In the genomic region with DNA sequence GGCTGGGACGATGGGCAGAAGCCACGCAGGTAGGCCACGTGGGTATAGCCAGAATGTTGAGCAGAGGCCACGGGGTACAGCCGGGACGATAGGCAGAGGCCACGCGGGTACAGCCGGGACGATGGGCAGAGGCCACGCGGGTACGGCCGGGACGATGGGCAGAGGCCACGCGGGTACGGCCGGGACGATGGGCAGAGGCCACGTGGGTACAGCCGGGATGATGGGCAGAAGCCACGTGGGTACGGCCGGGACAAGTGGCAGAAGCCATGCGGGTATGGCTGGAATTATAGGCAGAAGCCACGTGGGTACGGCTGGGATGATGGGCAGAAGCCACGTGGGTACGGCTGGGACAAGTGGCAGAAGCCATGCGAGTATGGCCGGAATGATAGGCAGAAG, we compare ENCODE assay signal across 1 cellular context.
TF ChIP-seq lines count a peak whose summit lies in the region.

No MANE protein-coding gene starts in this region.

TF ChIP-seq in HepG2, 621 proteins besides CTCF, POLR2A, EP300 and RAD21 (continued from another document):
- TF ChIP-seq, protein P1, sequence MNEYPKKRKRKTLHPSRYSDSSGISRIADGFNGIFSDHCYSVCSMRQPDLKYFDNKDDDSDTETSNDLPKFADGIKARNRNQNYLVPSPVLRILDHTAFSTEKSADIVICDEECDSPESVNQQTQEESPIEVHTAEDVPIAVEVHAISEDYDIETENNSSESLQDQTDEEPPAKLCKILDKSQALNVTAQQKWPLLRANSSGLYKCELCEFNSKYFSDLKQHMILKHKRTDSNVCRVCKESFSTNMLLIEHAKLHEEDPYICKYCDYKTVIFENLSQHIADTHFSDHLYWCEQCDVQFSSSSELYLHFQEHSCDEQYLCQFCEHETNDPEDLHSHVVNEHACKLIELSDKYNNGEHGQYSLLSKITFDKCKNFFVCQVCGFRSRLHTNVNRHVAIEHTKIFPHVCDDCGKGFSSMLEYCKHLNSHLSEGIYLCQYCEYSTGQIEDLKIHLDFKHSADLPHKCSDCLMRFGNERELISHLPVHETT (CRISPR knock-in tag; conservative IDR thresholded peaks at IDR 0.05), result no peak
- 0 out of 2 replicates have a peak, but pooled peaks have one; percentile 56 for TF ChIP-seq HNRNPL (IDR thresholded peaks at IDR 0.05; ENCODE audit: low read depth, low read length)
- no peak for TF ChIP-seq ZNF850 (CRISPR knock-in tag; conservative IDR thresholded peaks at IDR 0.05)
- no peak for TF ChIP-seq REXO4 (CRISPR knock-in tag; IDR thresholded peaks at IDR 0.05; ENCODE audit: borderline replicate concordance)
